In the genomic region with DNA sequence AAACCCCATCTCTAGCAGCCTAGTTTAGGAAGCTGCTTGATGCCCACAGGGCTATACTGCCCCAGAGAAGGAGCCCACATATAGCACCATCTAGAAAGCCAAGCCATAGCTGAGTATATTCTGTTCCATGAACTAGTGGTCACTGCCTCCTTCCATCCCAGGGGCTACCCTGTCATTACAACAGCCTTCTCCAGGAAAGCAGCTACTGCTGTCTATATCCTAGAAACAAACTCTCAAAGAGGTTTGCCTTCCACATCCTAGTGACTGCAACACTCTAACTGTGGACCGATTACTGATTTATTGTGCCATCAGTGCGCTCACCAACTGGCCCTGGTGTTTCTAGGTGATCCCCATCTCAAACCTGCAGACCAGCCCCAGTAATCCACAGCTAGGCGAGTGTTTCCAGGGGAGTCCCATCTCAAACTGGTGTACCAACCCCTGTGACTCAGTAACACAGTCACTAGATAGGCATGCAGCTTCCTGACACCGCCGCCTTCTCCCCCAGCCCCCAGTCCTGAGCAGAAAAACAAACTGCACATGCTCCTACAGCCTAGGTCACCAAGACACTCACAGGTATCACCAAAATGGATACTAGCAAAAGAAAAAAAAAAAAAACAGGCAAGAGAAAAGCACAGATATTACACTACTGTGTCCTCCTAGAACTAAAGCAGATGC, we compare ENCODE assay signal across 1 cellular context.
TF ChIP-seq lines count a peak whose summit lies in the region.

No MANE protein-coding gene starts in this region.

TF ChIP-seq in GM23338, 12 proteins besides CTCF, POLR2A, EP300 and RAD21:
- TF ChIP-seq, protein P1, sequence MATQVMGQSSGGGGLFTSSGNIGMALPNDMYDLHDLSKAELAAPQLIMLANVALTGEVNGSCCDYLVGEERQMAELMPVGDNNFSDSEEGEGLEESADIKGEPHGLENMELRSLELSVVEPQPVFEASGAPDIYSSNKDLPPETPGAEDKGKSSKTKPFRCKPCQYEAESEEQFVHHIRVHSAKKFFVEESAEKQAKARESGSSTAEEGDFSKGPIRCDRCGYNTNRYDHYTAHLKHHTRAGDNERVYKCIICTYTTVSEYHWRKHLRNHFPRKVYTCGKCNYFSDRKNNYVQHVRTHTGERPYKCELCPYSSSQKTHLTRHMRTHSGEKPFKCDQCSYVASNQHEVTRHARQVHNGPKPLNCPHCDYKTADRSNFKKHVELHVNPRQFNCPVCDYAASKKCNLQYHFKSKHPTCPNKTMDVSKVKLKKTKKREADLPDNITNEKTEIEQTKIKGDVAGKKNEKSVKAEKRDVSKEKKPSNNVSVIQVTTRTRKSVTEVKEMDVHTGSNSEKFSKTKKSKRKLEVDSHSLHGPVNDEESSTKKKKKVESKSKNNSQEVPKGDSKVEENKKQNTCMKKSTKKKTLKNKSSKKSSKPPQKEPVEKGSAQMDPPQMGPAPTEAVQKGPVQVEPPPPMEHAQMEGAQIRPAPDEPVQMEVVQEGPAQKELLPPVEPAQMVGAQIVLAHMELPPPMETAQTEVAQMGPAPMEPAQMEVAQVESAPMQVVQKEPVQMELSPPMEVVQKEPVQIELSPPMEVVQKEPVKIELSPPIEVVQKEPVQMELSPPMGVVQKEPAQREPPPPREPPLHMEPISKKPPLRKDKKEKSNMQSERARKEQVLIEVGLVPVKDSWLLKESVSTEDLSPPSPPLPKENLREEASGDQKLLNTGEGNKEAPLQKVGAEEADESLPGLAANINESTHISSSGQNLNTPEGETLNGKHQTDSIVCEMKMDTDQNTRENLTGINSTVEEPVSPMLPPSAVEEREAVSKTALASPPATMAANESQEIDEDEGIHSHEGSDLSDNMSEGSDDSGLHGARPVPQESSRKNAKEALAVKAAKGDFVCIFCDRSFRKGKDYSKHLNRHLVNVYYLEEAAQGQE (IDR thresholded peaks at IDR 0.05; ENCODE audit: unreplicated experiment): no peak
- TF ChIP-seq ZNF114 (CRISPR knock-in tag; IDR thresholded peaks at IDR 0.05) (no peak), EZH2phosphoT487 (IDR thresholded peaks at IDR 0.05; ENCODE audit: unreplicated experiment) (no peak), JUNB (IDR thresholded peaks at IDR 0.05; ENCODE audit: unreplicated experiment) (no peak), ZNF331 (CRISPR knock-in tag; IDR thresholded peaks at IDR 0.05; ENCODE audit: low read depth) (no peak), POLR2AphosphoS5 (IDR thresholded peaks at IDR 0.05; ENCODE audit: low read depth) (no peak), STAT1 (IDR thresholded peaks at IDR 0.05; ENCODE audit: unreplicated experiment) (no peak)
